ENCODE assay signal across 8 cellular contexts in the genomic region with DNA sequence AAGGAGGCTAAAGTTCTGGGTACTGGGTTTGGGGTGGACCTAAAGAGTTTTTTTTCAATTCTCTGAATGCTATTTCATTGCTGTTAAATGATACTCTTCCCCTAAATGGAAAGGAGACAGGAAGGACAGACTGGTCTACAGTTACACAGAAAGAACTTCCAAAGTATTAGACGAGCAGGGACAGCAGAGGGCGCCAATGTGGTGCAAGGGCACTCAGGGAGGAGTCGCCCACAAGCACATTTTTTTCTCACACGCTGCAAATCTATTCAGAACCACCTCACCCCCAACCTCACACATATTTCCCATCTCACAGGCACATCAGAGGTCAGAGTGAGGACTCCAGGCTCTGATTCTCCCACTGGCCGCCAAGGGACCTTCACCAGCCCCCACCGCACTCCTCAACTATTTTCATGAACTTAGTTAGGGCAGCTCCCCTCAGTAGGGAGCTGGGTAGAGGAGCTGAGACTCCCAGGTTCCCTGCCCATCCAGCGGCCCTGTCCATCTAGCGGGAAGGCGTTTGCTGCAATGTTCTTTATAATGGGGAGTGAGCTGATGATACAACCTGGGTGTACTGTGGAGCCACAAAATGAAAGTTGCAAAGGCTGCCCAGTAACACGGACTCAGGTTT. TPM values are rescaled to one million over a fixed set of nuclear protein-coding genes. Genes with fewer than 3 reads are reported as not detected.
A peak's percentile ranks its signal among the peaks of the same experiment; 100 is the strongest.
DNase-seq lines count a peak whose midpoint lies in the region; ATAC-seq and TF ChIP-seq lines count a peak whose summit lies in the region.

No MANE protein-coding gene starts in this region.

- peak; percentile 90 for TF ChIP-seq RAD21 in Ishikawa (IDR thresholded peaks at IDR 0.05; ENCODE audit: low read depth)

- DNase-seq in GM06990 (ENCODE audit: extremely low read depth, insufficient read length) = peak; percentile 38
- peak; percentile 49 for DNase-seq in activated CD8-positive, alpha-beta memory T cell treated with anti-CD3 and anti-CD28 coated beads, Interleukin-2, amount 50 U/mL, for 24 hours (ENCODE audit: extremely low read depth)
- DNase-seq in epithelial cell of prostate (ENCODE audit: low read depth, low spot score) = no peak
- DNase-seq in mucosa of gallbladder (ENCODE audit: low spot score) = peak; percentile 90
- peak; percentile 74 for DNase-seq in stimulated activated CD8-positive, alpha-beta memory T cell treated with anti-CD3 and anti-CD28 coated beads, Interleukin-4, amount 100 ng/mL, for 24 hours (ENCODE audit: low read depth)

- peak overlapping the region; percentile 26; the same call in 1 of the 2 replicates for H3K9ac ChIP-seq in OCI-LY3 (ENCODE audit: low read length)

- H3K27ac ChIP-seq in OCI-LY3 (ENCODE audit: low read length) (no peak overlapping the region), epithelial cell of prostate (peak overlapping the region; percentile 58)

- no peak for ATAC-seq in GM21529 (IDR thresholded peaks at IDR 0.05; ENCODE audit: unreplicated experiment)

- H4K20me1 ChIP-seq in OCI-LY3 (ENCODE audit: insufficient read depth, low read length) = no peaks in the 10 kb centered on the region

- H2AFZ ChIP-seq in OCI-LY3 (ENCODE audit: low read depth, low read length) = peak overlapping the region; percentile 92

- no peaks in the 10 kb centered on the region for H3K9me3 ChIP-seq in OCI-LY3 (ENCODE audit: insufficient read depth, low read length)

- TF ChIP-seq EP300 in Ishikawa (IDR thresholded peaks at IDR 0.05; ENCODE audit: borderline replicate concordance) = no peak

- H3K4me1 ChIP-seq in OCI-LY3 (ENCODE audit: low read length) = peaks cover 13% of the 10 kb centered on the region

- peak; percentile 81 for TF ChIP-seq CTCF in GM06990 (IDR thresholded peaks at IDR 0.05; ENCODE audit: insufficient read depth, low read length, poor library complexity, severe bottlenecking)
- peak; percentile 87 for TF ChIP-seq CTCF in OCI-LY3 (IDR thresholded peaks at IDR 0.05; ENCODE audit: low read depth, low read length)

- peak overlapping the region; percentile 82 for H3K4me2 ChIP-seq in OCI-LY3 (ENCODE audit: low read length)

- H3K4me3 ChIP-seq in GM06990 (replicated peaks; ENCODE audit: low read depth, low read length) (no peak overlapping the region), OCI-LY3 (ENCODE audit: low read length) (peak overlapping the region; percentile 62)

- no peaks in the 10 kb centered on the region; the same call in 1 of the 2 replicates for H3K27me3 ChIP-seq in GM06990 (replicated peaks; ENCODE audit: control insufficient read depth, insufficient read depth, low read length)
- H3K27me3 ChIP-seq in OCI-LY3 (ENCODE audit: low read depth, low read length) = peaks cover 10% of the 10 kb centered on the region; the same call in 1 of the 2 replicates

- H3K79me2 ChIP-seq in OCI-LY3 (ENCODE audit: low read length) = no peaks in the 10 kb centered on the region

- H3K36me3 ChIP-seq in GM06990 (ENCODE audit: control insufficient read depth, insufficient read depth, low read length) (no peaks in the 10 kb centered on the region), OCI-LY3 (replicated peaks; ENCODE audit: low read depth, low read length) (no peaks in the 10 kb centered on the region)

TF ChIP-seq in Ishikawa, 13 proteins besides CTCF, POLR2A, EP300 and RAD21:
- TF ChIP-seq, protein P1, sequence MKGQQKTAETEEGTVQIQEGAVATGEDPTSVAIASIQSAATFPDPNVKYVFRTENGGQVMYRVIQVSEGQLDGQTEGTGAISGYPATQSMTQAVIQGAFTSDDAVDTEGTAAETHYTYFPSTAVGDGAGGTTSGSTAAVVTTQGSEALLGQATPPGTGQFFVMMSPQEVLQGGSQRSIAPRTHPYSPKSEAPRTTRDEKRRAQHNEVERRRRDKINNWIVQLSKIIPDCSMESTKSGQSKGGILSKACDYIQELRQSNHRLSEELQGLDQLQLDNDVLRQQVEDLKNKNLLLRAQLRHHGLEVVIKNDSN (IDR thresholded peaks at IDR 0.05) = no peak
- TF ChIP-seq YY1 (IDR thresholded peaks at IDR 0.05; ENCODE audit: low read depth) (no peak), CEBPB (IDR thresholded peaks at IDR 0.05) (no peak), TEAD4 (IDR thresholded peaks at IDR 0.05) (no peak), TAF1 (IDR thresholded peaks at IDR 0.05; ENCODE audit: low read depth) (no peak), FOXM1 (IDR thresholded peaks at IDR 0.05; ENCODE audit: borderline replicate concordance, low read depth) (no peak), NFIC (IDR thresholded peaks at IDR 0.05) (no peak), ZBTB7A (IDR thresholded peaks at IDR 0.05; ENCODE audit: low read depth) (no peak), TCF12 (IDR thresholded peaks at IDR 0.05; ENCODE audit: low read depth) (no peak), EGR1 (IDR thresholded peaks at IDR 0.05) (no peak), CREB1 (IDR thresholded peaks at IDR 0.05; ENCODE audit: low read depth) (no peak)
- TF ChIP-seq, protein P2, sequence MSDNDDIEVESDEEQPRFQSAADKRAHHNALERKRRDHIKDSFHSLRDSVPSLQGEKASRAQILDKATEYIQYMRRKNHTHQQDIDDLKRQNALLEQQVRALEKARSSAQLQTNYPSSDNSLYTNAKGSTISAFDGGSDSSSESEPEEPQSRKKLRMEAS (IDR thresholded peaks at IDR 0.05) = no peak
- TF ChIP-seq, protein P3, sequence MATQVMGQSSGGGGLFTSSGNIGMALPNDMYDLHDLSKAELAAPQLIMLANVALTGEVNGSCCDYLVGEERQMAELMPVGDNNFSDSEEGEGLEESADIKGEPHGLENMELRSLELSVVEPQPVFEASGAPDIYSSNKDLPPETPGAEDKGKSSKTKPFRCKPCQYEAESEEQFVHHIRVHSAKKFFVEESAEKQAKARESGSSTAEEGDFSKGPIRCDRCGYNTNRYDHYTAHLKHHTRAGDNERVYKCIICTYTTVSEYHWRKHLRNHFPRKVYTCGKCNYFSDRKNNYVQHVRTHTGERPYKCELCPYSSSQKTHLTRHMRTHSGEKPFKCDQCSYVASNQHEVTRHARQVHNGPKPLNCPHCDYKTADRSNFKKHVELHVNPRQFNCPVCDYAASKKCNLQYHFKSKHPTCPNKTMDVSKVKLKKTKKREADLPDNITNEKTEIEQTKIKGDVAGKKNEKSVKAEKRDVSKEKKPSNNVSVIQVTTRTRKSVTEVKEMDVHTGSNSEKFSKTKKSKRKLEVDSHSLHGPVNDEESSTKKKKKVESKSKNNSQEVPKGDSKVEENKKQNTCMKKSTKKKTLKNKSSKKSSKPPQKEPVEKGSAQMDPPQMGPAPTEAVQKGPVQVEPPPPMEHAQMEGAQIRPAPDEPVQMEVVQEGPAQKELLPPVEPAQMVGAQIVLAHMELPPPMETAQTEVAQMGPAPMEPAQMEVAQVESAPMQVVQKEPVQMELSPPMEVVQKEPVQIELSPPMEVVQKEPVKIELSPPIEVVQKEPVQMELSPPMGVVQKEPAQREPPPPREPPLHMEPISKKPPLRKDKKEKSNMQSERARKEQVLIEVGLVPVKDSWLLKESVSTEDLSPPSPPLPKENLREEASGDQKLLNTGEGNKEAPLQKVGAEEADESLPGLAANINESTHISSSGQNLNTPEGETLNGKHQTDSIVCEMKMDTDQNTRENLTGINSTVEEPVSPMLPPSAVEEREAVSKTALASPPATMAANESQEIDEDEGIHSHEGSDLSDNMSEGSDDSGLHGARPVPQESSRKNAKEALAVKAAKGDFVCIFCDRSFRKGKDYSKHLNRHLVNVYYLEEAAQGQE (IDR thresholded peaks at IDR 0.05; ENCODE audit: low read depth) = no peak

RNA-seq across cellular contexts. Expression of a gene that starts 6.8 kb away (rescaled TPM):
- 328 TPM for total RNA-seq in mucosa of gallbladder
